In the genomic region with DNA sequence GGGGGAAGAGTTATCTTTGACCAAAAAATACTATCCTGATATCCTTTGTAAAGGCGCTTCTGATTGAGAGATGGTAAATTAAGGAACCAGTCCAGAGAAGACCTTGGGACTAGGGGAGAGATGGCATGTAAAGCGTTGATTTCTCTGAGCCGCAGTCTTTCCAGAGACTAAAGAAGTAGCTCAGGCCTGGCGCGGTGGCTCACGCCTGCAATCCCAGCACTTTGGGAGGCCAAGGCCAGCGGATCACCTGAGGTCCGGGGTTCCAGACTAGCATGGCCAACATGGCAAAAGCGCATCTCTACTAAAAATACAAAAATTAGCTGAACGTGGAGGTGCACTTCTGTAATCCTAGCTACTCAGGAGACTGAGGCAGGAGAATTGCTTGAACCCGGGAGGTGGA, we compare ENCODE assay signal across 1 cellular context.
TF ChIP-seq lines count a peak whose summit lies in the region.

No MANE protein-coding gene starts in this region.

TF ChIP-seq in GM12878, 131 proteins besides CTCF, POLR2A, EP300 and RAD21:
- TF ChIP-seq POLR2AphosphoS2 (IDR thresholded peaks at IDR 0.05; ENCODE audit: low read depth, low read length) (no peak), TCF7 (IDR thresholded peaks at IDR 0.05; ENCODE audit: borderline replicate concordance) (no peak), BMI1 (IDR thresholded peaks at IDR 0.05; ENCODE audit: borderline replicate concordance) (no peak), NR2C1 (IDR thresholded peaks at IDR 0.05) (no peak), SP1 (IDR thresholded peaks at IDR 0.05; ENCODE audit: low read depth, low read length) (no peak), BRCA1 (IDR thresholded peaks at IDR 0.05; ENCODE audit: low read depth, low read length) (no peak), BHLHE40 (IDR thresholded peaks at IDR 0.05; ENCODE audit: borderline replicate concordance in 1 of 2, low read depth in 2 of 2, low read length in 1 of 2) (no peak), LARP7 (IDR thresholded peaks at IDR 0.05) (no peak), RELA (IDR thresholded peaks at IDR 0.05; ENCODE audit: borderline replicate concordance, partially characterized antibody) (no peak), IKZF2 (IDR thresholded peaks at IDR 0.05) (no peak), CBFB (IDR thresholded peaks at IDR 0.05; ENCODE audit: low read depth) (no peak), ZBTB11 (CRISPR knock-in tag; IDR thresholded peaks at IDR 0.05) (no peak)
- TF ChIP-seq, protein P1, sequence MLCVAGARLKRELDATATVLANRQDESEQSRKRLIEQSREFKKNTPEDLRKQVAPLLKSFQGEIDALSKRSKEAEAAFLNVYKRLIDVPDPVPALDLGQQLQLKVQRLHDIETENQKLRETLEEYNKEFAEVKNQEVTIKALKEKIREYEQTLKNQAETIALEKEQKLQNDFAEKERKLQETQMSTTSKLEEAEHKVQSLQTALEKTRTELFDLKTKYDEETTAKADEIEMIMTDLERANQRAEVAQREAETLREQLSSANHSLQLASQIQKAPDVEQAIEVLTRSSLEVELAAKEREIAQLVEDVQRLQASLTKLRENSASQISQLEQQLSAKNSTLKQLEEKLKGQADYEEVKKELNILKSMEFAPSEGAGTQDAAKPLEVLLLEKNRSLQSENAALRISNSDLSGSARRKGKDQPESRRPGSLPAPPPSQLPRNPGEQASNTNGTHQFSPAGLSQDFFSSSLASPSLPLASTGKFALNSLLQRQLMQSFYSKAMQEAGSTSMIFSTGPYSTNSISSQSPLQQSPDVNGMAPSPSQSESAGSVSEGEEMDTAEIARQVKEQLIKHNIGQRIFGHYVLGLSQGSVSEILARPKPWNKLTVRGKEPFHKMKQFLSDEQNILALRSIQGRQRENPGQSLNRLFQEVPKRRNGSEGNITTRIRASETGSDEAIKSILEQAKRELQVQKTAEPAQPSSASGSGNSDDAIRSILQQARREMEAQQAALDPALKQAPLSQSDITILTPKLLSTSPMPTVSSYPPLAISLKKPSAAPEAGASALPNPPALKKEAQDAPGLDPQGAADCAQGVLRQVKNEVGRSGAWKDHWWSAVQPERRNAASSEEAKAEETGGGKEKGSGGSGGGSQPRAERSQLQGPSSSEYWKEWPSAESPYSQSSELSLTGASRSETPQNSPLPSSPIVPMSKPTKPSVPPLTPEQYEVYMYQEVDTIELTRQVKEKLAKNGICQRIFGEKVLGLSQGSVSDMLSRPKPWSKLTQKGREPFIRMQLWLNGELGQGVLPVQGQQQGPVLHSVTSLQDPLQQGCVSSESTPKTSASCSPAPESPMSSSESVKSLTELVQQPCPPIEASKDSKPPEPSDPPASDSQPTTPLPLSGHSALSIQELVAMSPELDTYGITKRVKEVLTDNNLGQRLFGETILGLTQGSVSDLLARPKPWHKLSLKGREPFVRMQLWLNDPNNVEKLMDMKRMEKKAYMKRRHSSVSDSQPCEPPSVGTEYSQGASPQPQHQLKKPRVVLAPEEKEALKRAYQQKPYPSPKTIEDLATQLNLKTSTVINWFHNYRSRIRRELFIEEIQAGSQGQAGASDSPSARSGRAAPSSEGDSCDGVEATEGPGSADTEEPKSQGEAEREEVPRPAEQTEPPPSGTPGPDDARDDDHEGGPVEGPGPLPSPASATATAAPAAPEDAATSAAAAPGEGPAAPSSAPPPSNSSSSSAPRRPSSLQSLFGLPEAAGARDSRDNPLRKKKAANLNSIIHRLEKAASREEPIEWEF (IDR thresholded peaks at IDR 0.05; ENCODE audit: insufficient replicate concordance, low read depth, low read length), result no peak
- TF ChIP-seq, protein P2, sequence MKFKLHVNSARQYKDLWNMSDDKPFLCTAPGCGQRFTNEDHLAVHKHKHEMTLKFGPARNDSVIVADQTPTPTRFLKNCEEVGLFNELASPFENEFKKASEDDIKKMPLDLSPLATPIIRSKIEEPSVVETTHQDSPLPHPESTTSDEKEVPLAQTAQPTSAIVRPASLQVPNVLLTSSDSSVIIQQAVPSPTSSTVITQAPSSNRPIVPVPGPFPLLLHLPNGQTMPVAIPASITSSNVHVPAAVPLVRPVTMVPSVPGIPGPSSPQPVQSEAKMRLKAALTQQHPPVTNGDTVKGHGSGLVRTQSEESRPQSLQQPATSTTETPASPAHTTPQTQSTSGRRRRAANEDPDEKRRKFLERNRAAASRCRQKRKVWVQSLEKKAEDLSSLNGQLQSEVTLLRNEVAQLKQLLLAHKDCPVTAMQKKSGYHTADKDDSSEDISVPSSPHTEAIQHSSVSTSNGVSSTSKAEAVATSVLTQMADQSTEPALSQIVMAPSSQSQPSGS (IDR thresholded peaks at IDR 0.05; ENCODE audit: low read length), result no peak
- TF ChIP-seq, protein P3, sequence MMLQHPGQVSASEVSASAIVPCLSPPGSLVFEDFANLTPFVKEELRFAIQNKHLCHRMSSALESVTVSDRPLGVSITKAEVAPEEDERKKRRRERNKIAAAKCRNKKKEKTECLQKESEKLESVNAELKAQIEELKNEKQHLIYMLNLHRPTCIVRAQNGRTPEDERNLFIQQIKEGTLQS (IDR thresholded peaks at IDR 0.05; ENCODE audit: borderline replicate concordance, extremely low read depth, low read depth, low read length), result no peak
- TF ChIP-seq, protein P4, sequence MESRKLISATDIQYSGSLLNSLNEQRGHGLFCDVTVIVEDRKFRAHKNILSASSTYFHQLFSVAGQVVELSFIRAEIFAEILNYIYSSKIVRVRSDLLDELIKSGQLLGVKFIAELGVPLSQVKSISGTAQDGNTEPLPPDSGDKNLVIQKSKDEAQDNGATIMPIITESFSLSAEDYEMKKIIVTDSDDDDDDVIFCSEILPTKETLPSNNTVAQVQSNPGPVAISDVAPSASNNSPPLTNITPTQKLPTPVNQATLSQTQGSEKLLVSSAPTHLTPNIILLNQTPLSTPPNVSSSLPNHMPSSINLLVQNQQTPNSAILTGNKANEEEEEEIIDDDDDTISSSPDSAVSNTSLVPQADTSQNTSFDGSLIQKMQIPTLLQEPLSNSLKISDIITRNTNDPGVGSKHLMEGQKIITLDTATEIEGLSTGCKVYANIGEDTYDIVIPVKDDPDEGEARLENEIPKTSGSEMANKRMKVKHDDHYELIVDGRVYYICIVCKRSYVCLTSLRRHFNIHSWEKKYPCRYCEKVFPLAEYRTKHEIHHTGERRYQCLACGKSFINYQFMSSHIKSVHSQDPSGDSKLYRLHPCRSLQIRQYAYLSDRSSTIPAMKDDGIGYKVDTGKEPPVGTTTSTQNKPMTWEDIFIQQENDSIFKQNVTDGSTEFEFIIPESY (IDR thresholded peaks at IDR 0.05), result no peak
